In the genomic region with DNA sequence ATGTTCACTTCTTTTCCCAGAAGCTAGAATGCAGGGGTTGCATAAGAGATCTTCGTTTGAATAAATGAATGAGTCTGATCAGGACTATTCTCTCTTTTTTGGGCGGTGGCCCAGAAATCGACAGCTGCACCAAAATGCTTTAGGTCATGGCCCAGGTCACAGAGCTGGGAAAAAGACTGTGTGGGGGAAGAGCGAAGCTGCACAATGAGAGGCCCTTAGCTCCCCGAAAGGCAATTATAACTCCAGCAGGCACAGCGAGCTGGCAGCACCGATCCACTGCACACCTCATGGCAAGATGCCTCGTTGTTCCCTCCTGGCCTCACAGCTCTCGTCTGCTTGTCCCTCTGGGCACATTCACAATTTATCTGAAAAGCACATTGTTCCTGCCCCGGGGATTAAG, we compare ENCODE assay signal across 16 cellular contexts.
"Had no signal": no experiment of that assay in that cellular context is flagged by ENCODE, and none has a peak within 500 bp of the region (broad histone marks: within the 10 kb centered on the region; RNA-seq: fewer than 3 reads in every experiment).

No MANE protein-coding gene starts in this region.

- H3K4me3 ChIP-seq: dorsolateral prefrontal cortex, lower lobe of right lung, thyroid gland had no signal

- H3K36me3 Mint-ChIP-seq: natural killer cell treated with Interleukin-12 subunit alpha and Interleukin-12 subunit beta and Interleukin-15 and Interleukin-18, amount 100 ng/mL, for 72 hours had no signal

- H3K4me1 ChIP-seq: thyroid gland had no signal

- H3K27me3 ChIP-seq: thyroid gland had no signal

- H3K27ac Mint-ChIP-seq: activated naive CD8-positive, alpha-beta T cell treated with anti-CD3 and anti-CD28 coated beads for 36 hours; natural killer cell treated with Interleukin-12 subunit alpha and Interleukin-12 subunit beta and Interleukin-15 and Interleukin-18, amount 100 ng/mL, for 72 hours; T-helper 1 cell treated with Interleukin-12 subunit alpha and Interleukin-12 subunit beta and Interleukin-4 antibody, amounts not matched to agents 30 μg/mL and 1 μg/mL, for 36 hours had no signal

- DNase-seq: activated CD4-positive, CD25-positive, alpha-beta regulatory T cell treated with anti-CD3 and anti-CD28 coated beads, Interleukin-2, amount 50 U/mL, for 72 hours; activated naive CD4-positive, alpha-beta T cell; activated naive CD8-positive, alpha-beta T cell treated with anti-CD3 and anti-CD28 coated beads for 36 hours; activated T-cell treated with anti-CD3 and anti-CD28 coated beads for 4 hours; amniotic stem cell; foreskin melanocyte; lower lobe of right lung; stimulated activated CD4-positive, alpha-beta T cell treated with anti-CD3 and anti-CD28 coated beads, Interleukin-12 subunit alpha, Interleukin-12 subunit beta, amount 100 ng/mL, for 4 hours; stimulated activated CD4-positive, alpha-beta T cell treated with anti-CD3 and anti-CD28 coated beads, Interleukin-1b, Interleukin-23, amount 100 ng/mL, for 48 hours; stimulated activated CD8-positive, alpha-beta memory T cell treated with anti-CD3 and anti-CD28 coated beads, Interleukin-4, amount 100 ng/mL, for 48 hours; stimulated activated naive CD4-positive, alpha-beta T cell; thyroid gland had no signal

- H3K36me3 ChIP-seq: lower lobe of right lung, thyroid gland had no signal

- H3K9me3 Mint-ChIP-seq: natural killer cell treated with Interleukin-12 subunit alpha and Interleukin-12 subunit beta and Interleukin-15 and Interleukin-18, amount 100 ng/mL, for 72 hours; T-helper 1 cell treated with Interleukin-12 subunit alpha and Interleukin-12 subunit beta and Interleukin-4 antibody, amounts not matched to agents 30 μg/mL and 1 μg/mL, for 36 hours had no signal

- H3K9me3 ChIP-seq: lower lobe of right lung, thyroid gland had no signal

- H3K27ac ChIP-seq: epithelial cell of prostate, lower lobe of right lung, thyroid gland had no signal

- H3K4me3 Mint-ChIP-seq: activated naive CD8-positive, alpha-beta T cell treated with anti-CD3 and anti-CD28 coated beads for 36 hours; natural killer cell treated with Interleukin-12 subunit alpha and Interleukin-12 subunit beta and Interleukin-15 and Interleukin-18, amount 100 ng/mL, for 72 hours; T-helper 1 cell treated with Interleukin-12 subunit alpha and Interleukin-12 subunit beta and Interleukin-4 antibody, amounts not matched to agents 30 μg/mL and 1 μg/mL, for 36 hours had no signal
